7 cellular contexts compared by ENCODE assay signal in the genomic region with DNA sequence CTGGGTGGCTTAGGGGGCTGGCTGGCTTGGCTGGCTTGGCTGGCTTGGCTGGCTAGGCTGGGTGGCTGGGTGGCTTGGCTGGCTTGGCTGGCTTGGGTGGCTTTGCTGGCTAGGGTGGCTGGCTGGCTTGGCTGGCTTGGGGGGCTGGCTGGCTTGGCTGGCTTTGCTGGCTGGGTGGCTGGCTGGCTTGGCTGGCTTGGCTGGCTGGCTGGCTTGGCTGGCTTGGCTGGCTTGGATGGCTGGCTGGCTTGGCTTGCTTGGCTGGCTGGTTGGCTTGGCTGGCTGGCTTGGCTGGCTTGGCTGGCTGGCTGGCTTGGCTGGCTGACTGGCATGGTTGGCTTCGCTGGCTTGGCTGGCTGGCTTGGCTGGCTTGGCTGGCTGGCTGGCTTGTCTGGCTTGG.
A peak's percentile ranks its signal among the peaks of the same experiment; 100 is the strongest.
DNase-seq lines count a peak whose midpoint lies in the region; ATAC-seq, FAIRE-seq and TF ChIP-seq lines count a peak whose summit lies in the region.
"Not testable (repeated sequence)": the region's sequence is repeated elsewhere in the genome, so short reads cannot be mapped to it uniquely, and the experiment has no call there.

No MANE protein-coding gene starts in this region.

- not testable (repeated sequence) for H3K4me1 ChIP-seq in adrenal gland (replicated peaks in 1 of 2); heart left ventricle; lower lobe of right lung; pancreas; stomach

- TF ChIP-seq EP300 in stomach (IDR thresholded peaks at IDR 0.05), result not testable (repeated sequence)

- H3K27ac ChIP-seq in adrenal gland, heart left ventricle, lower lobe of right lung, pancreas, stomach: not testable (repeated sequence)

- not testable (repeated sequence) for H3K27ac Mint-ChIP-seq in T-helper 17 cell

- not testable (repeated sequence) for H3K4me3 Mint-ChIP-seq in T-helper 17 cell

- not testable (repeated sequence) for H3K27me3 ChIP-seq in adrenal gland; heart left ventricle; lower lobe of right lung (ENCODE audit: low read depth); pancreas; stomach

- not testable (repeated sequence) for H3K36me3 ChIP-seq in adrenal gland (replicated peaks in 1 of 2); heart left ventricle; lower lobe of right lung; pancreas; stomach

- not testable (repeated sequence) for H3K4me3 ChIP-seq in adrenal gland, heart left ventricle, lower lobe of right lung, pancreas, stomach

- not testable (repeated sequence) for TF ChIP-seq POLR2A in adrenal gland (IDR thresholded peaks at IDR 0.05); heart left ventricle (IDR thresholded peaks at IDR 0.05); stomach (IDR thresholded peaks at IDR 0.05)

- H3K36me3 Mint-ChIP-seq in T-helper 17 cell (ENCODE audit: low read depth), result not testable (repeated sequence)

- FAIRE-seq in pancreas (lab: Jason Lieb, UNC), result not testable (repeated sequence)

- TF ChIP-seq CTCF in adrenal gland (IDR thresholded peaks at IDR 0.05); heart left ventricle (IDR thresholded peaks at IDR 0.05); lower lobe of right lung (IDR thresholded peaks at IDR 0.05); pancreas (IDR thresholded peaks at IDR 0.05); stomach (IDR thresholded peaks at IDR 0.05): not testable (repeated sequence)

- not testable (repeated sequence) for H3K27me3 Mint-ChIP-seq in T-helper 17 cell

- H3K4me1 Mint-ChIP-seq in T-helper 17 cell, result not testable (repeated sequence)

- peak; percentile 13 to 22 (median 13) for DNase-seq in T-helper 17 cell
- DNase-seq in activated CD8-positive, alpha-beta memory T cell treated with anti-CD3 and anti-CD28 coated beads, Interleukin-2, amount 50 U/mL, for 4 hours, result peak; percentile 22
- DNase-seq in adrenal gland, result peak in 5 of 7 donors; percentile 0 to 67 (median 19)
- peak; percentile 17 to 77 (median 29) for DNase-seq in heart left ventricle
- peak; percentile 82 for DNase-seq in lower lobe of right lung
- DNase-seq in pancreas, result peak in 5 of 6 donors; percentile 8 to 95 (median 43)
- peak; percentile 25 for DNase-seq in stomach

- not testable (repeated sequence) for H3K9me3 ChIP-seq in T-helper 17 cell (ENCODE audit: control insufficient read depth, low read length, poor library complexity, severe bottlenecking); adrenal gland (replicated peaks in 1 of 3); heart left ventricle; lower lobe of right lung; pancreas
- H3K9me3 ChIP-seq in stomach, result peaks cover 0 to 12% (median 4%) of the 10 kb centered on the region in 4 donors

- WGBS in adrenal gland, 4 donors, result 76 to 77% methylated on average over 1 of the region's 1 CpG; no CpG with 5 or more reads in 2 of the 4 donors
- WGBS in heart left ventricle, 4 donors, result 62 to 76% (median 73%) methylated on average over 1 of the region's 1 CpG
- WGBS in pancreas, 2 donors, result 50% methylated on average over 1 of the region's 1 CpG
- 75 to 100% (median 86%) methylated on average over 1 of the region's 1 CpG for WGBS in stomach, 5 donors

- not testable (repeated sequence) for ATAC-seq in T-helper 17 cell, heart left ventricle, pancreas
- ATAC-seq in lower lobe of right lung, result peak in 1 of 2 donors; percentile 5

- intact Hi-C loops in adrenal gland (cut with DNase I); heart left ventricle (cut with DNase I); lower lobe of right lung (cut with DNase I); pancreas (cut with DNase I); stomach (cut with DNase I; ENCODE audit: low total_unique reads): not testable (repeated sequence)

Comparison
In these comparisons a context has a peak if more than half of its experiments do, and no peak if none do; other contexts are left out.
1. DNase-seq: peak in every context shown above with its lines; median percentile 82 in lower lobe of right lung; 43 in pancreas; 29 in heart left ventricle; 25 in stomach; 22 in activated CD8-positive, alpha-beta memory T cell treated with anti-CD3 and anti-CD28 coated beads, Interleukin-2, amount 50 U/mL, for 4 hours; 19 in adrenal gland; 13 in T-helper 17 cell.